ENCODE assay signal across 23 cellular contexts in the genomic region with DNA sequence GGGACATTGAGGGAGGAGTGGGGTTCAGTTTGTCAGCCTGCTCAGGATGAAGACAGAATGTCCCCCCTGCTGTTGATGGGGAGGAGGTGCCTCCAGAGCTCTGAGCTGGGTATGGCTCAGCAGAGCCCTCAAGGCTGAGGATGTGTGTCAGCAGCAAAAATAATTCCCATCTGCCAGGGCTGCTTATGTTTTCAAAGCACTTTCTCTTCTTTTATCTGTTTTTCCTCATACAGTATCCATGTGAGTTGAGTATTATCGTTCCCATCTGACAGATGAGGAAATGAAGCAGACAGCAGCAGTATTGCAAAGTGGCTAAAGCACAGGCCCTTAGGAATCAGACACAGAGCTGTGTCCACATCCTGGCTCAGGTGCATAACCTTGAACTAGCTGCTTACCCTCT.
"Had no signal": no experiment of that assay in that cellular context is flagged by ENCODE, and none has a peak within 500 bp of the region (broad histone marks: within the 10 kb centered on the region; RNA-seq: fewer than 3 reads in every experiment).

No MANE protein-coding gene starts in this region.

- H3K4me1 Mint-ChIP-seq: naive B cell; stimulated activated effector memory CD8-positive, alpha-beta T cell treated with anti-CD3 and anti-CD28 coated beads, Interleukin-12 subunit alpha, Interleukin-12 subunit beta, amount 100 ng/mL, for 72 hours had no signal

- DNase-seq: dermis blood vessel endothelial cell; effector CD4-positive, alpha-beta T cell; endodermal cell; erythroblast; foreskin keratinocyte; kidney; left cardiac atrium; left ventricle myocardium superior; mesenchymal stem cell; naive B cell; occipital lobe; pancreas; right cardiac atrium; stimulated activated CD4-positive, alpha-beta T cell treated with anti-CD3 and anti-CD28 coated beads, Interleukin-2, amount 100 ng/mL, for 48 hours; stimulated activated CD8-positive, alpha-beta memory T cell treated with anti-CD3 and anti-CD28 coated beads, Interleukin-4, amount 100 ng/mL, for 48 hours; tibial artery; upper lobe of left lung; uterus had no signal

- H3K4me3 Mint-ChIP-seq: endodermal cell; naive B cell; nephron; stimulated activated effector memory CD8-positive, alpha-beta T cell treated with anti-CD3 and anti-CD28 coated beads, Interleukin-12 subunit alpha, Interleukin-12 subunit beta, amount 100 ng/mL, for 72 hours; stimulated activated naive CD8-positive, alpha-beta T cell treated with anti-CD3 and anti-CD28 coated beads, Interleukin-15, Interleukin-2, amounts not matched to agents 100 ng/mL and 50 ng/mL, for 24 hours had no signal

- H3K36me3 Mint-ChIP-seq: naive B cell; stimulated activated effector memory CD8-positive, alpha-beta T cell treated with anti-CD3 and anti-CD28 coated beads, Interleukin-12 subunit alpha, Interleukin-12 subunit beta, amount 100 ng/mL, for 72 hours had no signal

- H3K9me3 Mint-ChIP-seq: endodermal cell; naive B cell; nephron; stimulated activated effector memory CD8-positive, alpha-beta T cell treated with anti-CD3 and anti-CD28 coated beads, Interleukin-12 subunit alpha, Interleukin-12 subunit beta, amount 100 ng/mL, for 72 hours; stimulated activated naive CD8-positive, alpha-beta T cell treated with anti-CD3 and anti-CD28 coated beads, Interleukin-15, Interleukin-2, amounts not matched to agents 100 ng/mL and 50 ng/mL, for 24 hours had no signal

- ATAC-seq: foreskin keratinocyte; left cardiac atrium; left ventricle myocardium superior; pancreas; right cardiac atrium; stimulated activated effector memory CD8-positive, alpha-beta T cell treated with anti-CD3 and anti-CD28 coated beads, Interleukin-12 subunit alpha, Interleukin-12 subunit beta, amount 100 ng/mL, for 72 hours had no signal

- H3K27ac Mint-ChIP-seq: endodermal cell; naive B cell; nephron; progenitor cell of endocrine pancreas; stimulated activated effector memory CD8-positive, alpha-beta T cell treated with anti-CD3 and anti-CD28 coated beads, Interleukin-12 subunit alpha, Interleukin-12 subunit beta, amount 100 ng/mL, for 72 hours; stimulated activated naive CD8-positive, alpha-beta T cell treated with anti-CD3 and anti-CD28 coated beads, Interleukin-15, Interleukin-2, amounts not matched to agents 100 ng/mL and 50 ng/mL, for 24 hours had no signal

- FAIRE-seq: endothelial cell of umbilical vein, kidney, pancreas had no signal
